1 cellular context compared by ENCODE assay signal in the genomic region with DNA sequence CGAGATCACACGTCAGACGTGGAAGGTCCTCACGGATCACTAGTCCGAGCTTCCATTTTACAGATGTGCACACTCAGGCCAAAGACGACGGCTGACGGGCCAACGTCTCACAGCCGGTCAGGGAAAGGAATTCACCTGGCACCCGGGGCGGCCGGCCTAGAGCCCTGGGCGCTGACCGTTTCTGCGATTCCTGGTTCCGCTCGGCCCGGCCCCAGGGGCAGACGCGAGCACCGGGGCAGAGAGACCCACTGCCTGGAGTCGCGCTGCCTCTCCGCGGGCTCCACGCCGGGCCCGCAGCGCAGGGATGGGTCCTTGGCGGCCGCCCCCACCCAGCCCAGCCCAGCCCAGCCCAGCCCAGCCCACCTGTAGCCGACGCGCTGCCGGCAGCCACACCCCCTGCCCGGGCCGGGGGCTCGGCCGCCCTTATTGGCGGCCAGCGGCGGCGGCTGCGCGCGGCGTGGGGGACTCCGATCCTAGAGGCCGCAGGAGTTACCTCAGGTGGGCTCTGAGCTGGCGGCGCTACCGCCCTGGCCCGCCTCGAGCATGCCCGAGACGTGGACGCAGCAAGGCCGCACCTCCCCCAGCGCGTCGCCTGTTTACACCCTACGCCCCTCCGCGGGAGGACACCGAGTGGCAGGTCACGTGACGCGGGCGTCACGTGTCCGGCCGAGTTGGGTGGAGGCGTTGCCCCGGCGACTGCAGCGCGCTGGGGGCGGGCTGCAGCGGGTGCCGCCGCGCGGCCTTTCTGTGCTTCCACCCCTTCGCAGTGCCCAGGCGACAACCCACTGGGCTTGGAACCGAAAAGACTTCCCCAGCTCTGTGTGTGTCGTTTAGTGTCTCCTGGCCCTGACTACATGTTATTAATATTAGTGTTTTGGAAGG.
TF ChIP-seq lines count a peak whose summit lies in the region.

No MANE protein-coding gene starts in this region.

TF ChIP-seq in K562, 482 proteins besides CTCF, POLR2A, EP300 and RAD21 (continued from another document):
- TF ChIP-seq, protein P1, sequence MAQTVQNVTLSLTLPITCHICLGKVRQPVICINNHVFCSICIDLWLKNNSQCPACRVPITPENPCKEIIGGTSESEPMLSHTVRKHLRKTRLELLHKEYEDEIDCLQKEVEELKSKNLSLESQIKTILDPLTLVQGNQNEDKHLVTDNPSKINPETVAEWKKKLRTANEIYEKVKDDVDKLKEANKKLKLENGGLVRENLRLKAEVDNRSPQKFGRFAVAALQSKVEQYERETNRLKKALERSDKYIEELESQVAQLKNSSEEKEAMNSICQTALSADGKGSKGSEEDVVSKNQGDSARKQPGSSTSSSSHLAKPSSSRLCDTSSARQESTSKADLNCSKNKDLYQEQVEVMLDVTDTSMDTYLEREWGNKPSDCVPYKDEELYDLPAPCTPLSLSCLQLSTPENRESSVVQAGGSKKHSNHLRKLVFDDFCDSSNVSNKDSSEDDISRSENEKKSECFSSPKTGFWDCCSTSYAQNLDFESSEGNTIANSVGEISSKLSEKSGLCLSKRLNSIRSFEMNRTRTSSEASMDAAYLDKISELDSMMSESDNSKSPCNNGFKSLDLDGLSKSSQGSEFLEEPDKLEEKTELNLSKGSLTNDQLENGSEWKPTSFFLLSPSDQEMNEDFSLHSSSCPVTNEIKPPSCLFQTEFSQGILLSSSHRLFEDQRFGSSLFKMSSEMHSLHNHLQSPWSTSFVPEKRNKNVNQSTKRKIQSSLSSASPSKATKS (CRISPR knock-in tag; IDR thresholded peaks at IDR 0.05) = no peak
- TF ChIP-seq MAFG (tag; conservative IDR thresholded peaks at IDR 0.05) (no peak), SMAD4 (CRISPR knock-in tag; conservative IDR thresholded peaks at IDR 0.05) (peak; percentile 87), BDP1 (IDR thresholded peaks at IDR 0.05; ENCODE audit: insufficient read depth, insufficient read length) (no peak), CBX5 (IDR thresholded peaks at IDR 0.05; ENCODE audit: borderline replicate concordance, low read depth) (peak; percentile 74; the same call in 1 of the 2 replicates), NFE2 (IDR thresholded peaks at IDR 0.05; ENCODE audit: low read depth) (peak; percentile 18; the same call in 1 of the 2 replicates), SAFB (IDR thresholded peaks at IDR 0.05; ENCODE audit: borderline replicate concordance, low read depth, low read length) (peak; percentile 48; the same call in 1 of the 2 replicates), SMARCE1 (IDR thresholded peaks at IDR 0.05) (no peak), ARID2 (IDR thresholded peaks at IDR 0.05) (no peak), ZNF696 (CRISPR knock-in tag; conservative IDR thresholded peaks at IDR 0.05) (no peak), POLR3A (IDR thresholded peaks at IDR 0.05; ENCODE audit: borderline replicate concordance, extremely low read depth, insufficient read depth, insufficient read length) (no peak), NFIX (CRISPR knock-in tag; IDR thresholded peaks at IDR 0.05; ENCODE audit: low read depth) (no peak), NFRKB (IDR thresholded peaks at IDR 0.05; ENCODE audit: low read depth) (0 out of 2 replicates have a peak, but pooled peaks have one; percentile 15), PTRF (tag; IDR thresholded peaks at IDR 0.05) (no peak), GTF2F1 (IDR thresholded peaks at IDR 0.05; ENCODE audit: low read depth, low read length) (no peak; the same call in 1 of the 2 replicates), CBX1 (IDR thresholded peaks at IDR 0.05; ENCODE audit: low read depth) (peak; percentile 97), TBL1XR1 (IDR thresholded peaks at IDR 0.05; ENCODE audit: low read length in 2 of 2) (peak in 1 of 2 experiments; percentile 87; a peak in 3 of 4 replicates), HMGN3 (IDR thresholded peaks at IDR 0.05; ENCODE audit: borderline replicate concordance, extremely low read depth, insufficient read length, low read depth, low read length) (peak; percentile 89), ZNF134 (CRISPR knock-in tag; conservative IDR thresholded peaks at IDR 0.05) (0 out of 2 replicates have a peak, but pooled peaks have one; percentile 11), MYC (IDR thresholded peaks at IDR 0.05; ENCODE audit: low read depth, low read length) (peak; percentile 83), MYC (CRISPR knock-in tag; IDR thresholded peaks at IDR 0.05; ENCODE audit: borderline replicate concordance, low read depth) (no peak), ADNP (tag; IDR thresholded peaks at IDR 0.05) (no peak), TEAD4 (IDR thresholded peaks at IDR 0.05; ENCODE audit: low read length) (peak; percentile 39; the same call in 1 of the 2 replicates), TEAD4 (CRISPR knock-in tag; IDR thresholded peaks at IDR 0.05; ENCODE audit: borderline replicate concordance) (peak; percentile 93)
- TF ChIP-seq, protein P2, sequence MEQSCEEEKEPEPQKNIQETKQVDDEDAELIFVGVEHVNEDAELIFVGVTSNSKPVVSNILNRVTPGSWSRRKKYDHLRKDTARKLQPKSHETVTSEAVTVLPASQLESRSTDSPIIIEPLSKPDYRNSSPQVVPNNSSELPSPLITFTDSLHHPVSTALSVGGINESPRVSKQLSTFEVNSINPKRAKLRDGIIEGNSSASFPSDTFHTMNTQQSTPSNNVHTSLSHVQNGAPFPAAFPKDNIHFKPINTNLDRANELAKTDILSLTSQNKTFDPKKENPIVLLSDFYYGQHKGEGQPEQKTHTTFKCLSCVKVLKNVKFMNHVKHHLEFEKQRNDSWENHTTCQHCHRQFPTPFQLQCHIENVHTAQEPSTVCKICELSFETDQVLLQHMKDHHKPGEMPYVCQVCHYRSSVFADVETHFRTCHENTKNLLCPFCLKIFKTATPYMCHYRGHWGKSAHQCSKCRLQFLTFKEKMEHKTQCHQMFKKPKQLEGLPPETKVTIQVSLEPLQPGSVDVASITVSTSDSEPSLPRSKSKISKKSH (CRISPR knock-in tag; IDR thresholded peaks at IDR 0.05) = no peak
- TF ChIP-seq, protein P3, sequence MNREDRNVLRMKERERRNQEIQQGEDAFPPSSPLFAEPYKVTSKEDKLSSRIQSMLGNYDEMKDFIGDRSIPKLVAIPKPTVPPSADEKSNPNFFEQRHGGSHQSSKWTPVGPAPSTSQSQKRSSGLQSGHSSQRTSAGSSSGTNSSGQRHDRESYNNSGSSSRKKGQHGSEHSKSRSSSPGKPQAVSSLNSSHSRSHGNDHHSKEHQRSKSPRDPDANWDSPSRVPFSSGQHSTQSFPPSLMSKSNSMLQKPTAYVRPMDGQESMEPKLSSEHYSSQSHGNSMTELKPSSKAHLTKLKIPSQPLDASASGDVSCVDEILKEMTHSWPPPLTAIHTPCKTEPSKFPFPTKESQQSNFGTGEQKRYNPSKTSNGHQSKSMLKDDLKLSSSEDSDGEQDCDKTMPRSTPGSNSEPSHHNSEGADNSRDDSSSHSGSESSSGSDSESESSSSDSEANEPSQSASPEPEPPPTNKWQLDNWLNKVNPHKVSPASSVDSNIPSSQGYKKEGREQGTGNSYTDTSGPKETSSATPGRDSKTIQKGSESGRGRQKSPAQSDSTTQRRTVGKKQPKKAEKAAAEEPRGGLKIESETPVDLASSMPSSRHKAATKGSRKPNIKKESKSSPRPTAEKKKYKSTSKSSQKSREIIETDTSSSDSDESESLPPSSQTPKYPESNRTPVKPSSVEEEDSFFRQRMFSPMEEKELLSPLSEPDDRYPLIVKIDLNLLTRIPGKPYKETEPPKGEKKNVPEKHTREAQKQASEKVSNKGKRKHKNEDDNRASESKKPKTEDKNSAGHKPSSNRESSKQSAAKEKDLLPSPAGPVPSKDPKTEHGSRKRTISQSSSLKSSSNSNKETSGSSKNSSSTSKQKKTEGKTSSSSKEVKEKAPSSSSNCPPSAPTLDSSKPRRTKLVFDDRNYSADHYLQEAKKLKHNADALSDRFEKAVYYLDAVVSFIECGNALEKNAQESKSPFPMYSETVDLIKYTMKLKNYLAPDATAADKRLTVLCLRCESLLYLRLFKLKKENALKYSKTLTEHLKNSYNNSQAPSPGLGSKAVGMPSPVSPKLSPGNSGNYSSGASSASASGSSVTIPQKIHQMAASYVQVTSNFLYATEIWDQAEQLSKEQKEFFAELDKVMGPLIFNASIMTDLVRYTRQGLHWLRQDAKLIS (CRISPR knock-in tag; IDR thresholded peaks at IDR 0.05) = peak; percentile 54; the same call in 1 of the 2 replicates
TF ChIP-seq in K562: peak in this region for 202.
